Comparison of ENCODE assay signal across 15 cellular contexts in the genomic region with DNA sequence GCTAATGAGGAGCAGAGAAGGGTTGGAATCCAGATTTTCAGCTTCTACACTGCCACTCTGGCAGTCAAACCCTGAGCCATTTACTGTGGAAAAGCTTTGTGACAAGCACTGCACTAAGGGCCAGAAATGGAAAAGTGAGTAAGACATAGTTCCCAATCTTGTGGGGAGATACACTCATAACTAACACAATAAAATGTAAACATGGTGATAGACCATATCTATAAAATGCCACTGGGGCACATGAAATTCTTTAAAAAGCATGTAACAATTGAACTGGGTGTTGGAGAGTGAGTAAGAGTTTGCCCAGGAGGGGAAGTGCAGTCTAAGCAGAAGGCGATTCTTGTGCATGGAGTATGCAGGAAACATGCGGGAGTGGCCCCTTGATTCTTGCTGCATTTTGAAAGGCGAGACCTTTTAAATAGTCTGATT. TPM values are rescaled to one million over a fixed set of nuclear protein-coding genes. Genes with fewer than 3 reads are reported as not detected.
A peak's percentile ranks its signal among the peaks of the same experiment; 100 is the strongest.
DNase-seq lines count a peak whose midpoint lies in the region; ATAC-seq and TF ChIP-seq lines count a peak whose summit lies in the region.
"Had no signal": no experiment of that assay in that cellular context is flagged by ENCODE, and none has a peak within 500 bp of the region (broad histone marks: within the 10 kb centered on the region; RNA-seq: fewer than 3 reads in every experiment).

No MANE protein-coding gene starts in this region.

- 85% methylated on average over 3 of the region's 3 CpGs for WGBS in esophagus muscularis mucosa

- H3K27ac Mint-ChIP-seq in stimulated activated effector memory CD8-positive, alpha-beta T cell treated with anti-CD3 and anti-CD28 coated beads, Interleukin-12 subunit alpha, Interleukin-12 subunit beta, amount 100 ng/mL, for 72 hours = no peak overlapping the region
- H3K27ac Mint-ChIP-seq: endodermal cell had no signal

- H3K36me3 ChIP-seq in RWPE2 (ENCODE audit: low read depth) (no peaks in the 10 kb centered on the region), esophagus muscularis mucosa (no peaks in the 10 kb centered on the region)
- H3K36me3 ChIP-seq: adrenal gland, suprapubic skin, WERI-Rb-1 had no signal

- peak overlapping the region; percentile 93 for H3K27ac ChIP-seq in RWPE2 (ENCODE audit: poor library complexity, severe bottlenecking)
- no peak overlapping the region for H3K27ac ChIP-seq in esophagus muscularis mucosa (replicated peaks in 1 of 4)
- H3K27ac ChIP-seq: adrenal gland, suprapubic skin, WERI-Rb-1 had no signal

- peak; percentile 78 for DNase-seq in HCEC 1CT
- no peak for DNase-seq in RWPE2 (ENCODE audit: low spot score)
- DNase-seq in fibroblast of gingiva (ENCODE audit: low read depth) = peak; percentile 64
- no peak for DNase-seq in stimulated activated effector memory CD8-positive, alpha-beta T cell treated with anti-CD3 and anti-CD28 coated beads, Interleukin-12 subunit alpha, Interleukin-12 subunit beta, amount 100 ng/mL, for 72 hours (ENCODE audit: low spot score in 2 of 2)
- DNase-seq in esophagus muscularis mucosa (ENCODE audit: extremely low spot score) = no peak
- DNase-seq in D341Med (ENCODE audit: low spot score) = no peak
- DNase-seq: adrenal gland, DMS79, endodermal cell, midbrain, MV-4-11, Right ventricle myocardium superior, WERI-Rb-1 had no signal

- TF ChIP-seq POLR2A in esophagus muscularis mucosa (IDR thresholded peaks at IDR 0.05; ENCODE audit: low read depth) = no peak

- H3K4me3 Mint-ChIP-seq in stimulated activated effector memory CD8-positive, alpha-beta T cell treated with anti-CD3 and anti-CD28 coated beads, Interleukin-12 subunit alpha, Interleukin-12 subunit beta, amount 100 ng/mL, for 72 hours = no peak overlapping the region
- H3K4me3 Mint-ChIP-seq: endodermal cell had no signal

- H3K27me3 ChIP-seq in RWPE2 (ENCODE audit: insufficient read depth, poor library complexity, severe bottlenecking) (no peaks in the 10 kb centered on the region), esophagus muscularis mucosa (no peaks in the 10 kb centered on the region)
- H3K27me3 ChIP-seq: adrenal gland, suprapubic skin had no signal

- ATAC-seq in RWPE2 (ENCODE audit: low read depth) (peak; percentile 88), HG03432 (IDR thresholded peaks at IDR 0.05; ENCODE audit: unreplicated experiment) (no peak)
- ATAC-seq in stimulated activated effector memory CD8-positive, alpha-beta T cell treated with anti-CD3 and anti-CD28 coated beads, Interleukin-12 subunit alpha, Interleukin-12 subunit beta, amount 100 ng/mL, for 72 hours = peak; percentile 12

- H3K9me3 Mint-ChIP-seq in stimulated activated effector memory CD8-positive, alpha-beta T cell treated with anti-CD3 and anti-CD28 coated beads, Interleukin-12 subunit alpha, Interleukin-12 subunit beta, amount 100 ng/mL, for 72 hours = no peaks in the 10 kb centered on the region
- H3K9me3 Mint-ChIP-seq: endodermal cell had no signal

- TF ChIP-seq EP300 in esophagus muscularis mucosa (IDR thresholded peaks at IDR 0.05) = no peak

- H3K9me3 ChIP-seq in RWPE2 (ENCODE audit: severe bottlenecking) (no peaks in the 10 kb centered on the region), esophagus muscularis mucosa (no peaks in the 10 kb centered on the region)
- H3K9me3 ChIP-seq: adrenal gland, suprapubic skin had no signal

- no peaks in the 10 kb centered on the region for H3K4me1 Mint-ChIP-seq in stimulated activated effector memory CD8-positive, alpha-beta T cell treated with anti-CD3 and anti-CD28 coated beads, Interleukin-12 subunit alpha, Interleukin-12 subunit beta, amount 100 ng/mL, for 72 hours

- TF ChIP-seq CTCF in RWPE2 (IDR thresholded peaks at IDR 0.05; ENCODE audit: poor library complexity, severe bottlenecking) (no peak), esophagus muscularis mucosa (IDR thresholded peaks at IDR 0.05) (no peak)

- H3K36me3 Mint-ChIP-seq in stimulated activated effector memory CD8-positive, alpha-beta T cell treated with anti-CD3 and anti-CD28 coated beads, Interleukin-12 subunit alpha, Interleukin-12 subunit beta, amount 100 ng/mL, for 72 hours = no peaks in the 10 kb centered on the region

- H3K4me1 ChIP-seq in RWPE2 (ENCODE audit: insufficient read depth, poor library complexity, severe bottlenecking) (peaks cover 15% of the 10 kb centered on the region), esophagus muscularis mucosa (no peaks in the 10 kb centered on the region)
- H3K4me1 ChIP-seq: adrenal gland, suprapubic skin had no signal

- intact Hi-C loops in esophagus muscularis mucosa (cut with DNase I) = no loop called here

- H3K4me3 ChIP-seq in RWPE2 (ENCODE audit: severe bottlenecking) (no peak overlapping the region), esophagus muscularis mucosa (no peak overlapping the region)
- H3K4me3 ChIP-seq: adrenal gland, suprapubic skin had no signal

RNA-seq across cellular contexts. Expression of gene ANXA5, which starts 32.0 kb away (rescaled TPM):
- total RNA-seq in esophagus muscularis mucosa = 100 to 1,000 TPM; 242 to 338 (median 270) TPM

RNA-seq across cellular contexts. Expression of gene SMIM43, which starts 36.2 kb away (rescaled TPM):
- 1 to 10 TPM in 1 of 4 donors, under 1 TPM in 3; 0.46 to 1.2 (median 0.66) TPM for total RNA-seq in esophagus muscularis mucosa
- total RNA-seq: endodermal cell, Right ventricle myocardium superior, suprapubic skin had no signal

Comparison
In these comparisons a context has a peak if more than half of its experiments do, and no peak if none do; other contexts are left out.
1. DNase-seq: peak in HCEC 1CT (single experiment) and fibroblast of gingiva (single experiment); none in RWPE2 (single experiment), stimulated activated effector memory CD8-positive, alpha-beta T cell treated with anti-CD3 and anti-CD28 coated beads, Interleukin-12 subunit alpha, Interleukin-12 subunit beta, amount 100 ng/mL, for 72 hours (0 of 2), esophagus muscularis mucosa (single experiment) and D341Med (single experiment).